1 cellular context compared by ENCODE assay signal in the genomic region with DNA sequence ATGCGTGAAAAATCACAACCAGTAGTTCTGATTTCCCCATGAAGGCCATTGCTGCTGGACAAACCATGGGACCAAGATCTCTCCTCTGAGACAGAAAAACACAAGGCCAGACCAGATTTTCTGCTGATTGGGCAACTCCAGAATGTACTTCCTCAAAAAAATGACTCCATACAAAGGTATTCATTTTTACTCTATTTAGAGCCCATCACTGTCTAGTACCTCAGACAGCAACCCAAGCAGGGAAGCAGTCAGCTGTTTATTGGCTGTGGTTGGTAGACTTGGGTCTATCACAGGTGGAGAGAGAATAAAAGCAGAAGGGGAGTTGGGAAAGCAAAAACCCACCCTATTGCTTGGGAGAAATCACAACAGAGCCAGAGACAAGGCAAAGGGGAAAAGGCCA.
A peak's percentile ranks its signal among the peaks of the same experiment; 100 is the strongest.
TF ChIP-seq lines count a peak whose summit lies in the region.

No MANE protein-coding gene starts in this region.

TF ChIP-seq in GM12878, 131 proteins besides CTCF, POLR2A, EP300 and RAD21 (continued from another document):
- TF ChIP-seq REST (IDR thresholded peaks at IDR 0.05; ENCODE audit: low read depth, low read length), result peak; percentile 87
